Comparison of ENCODE assay signal across 1 cellular context in genomic region chr5:178332096-178332780, GRCh38.
TF ChIP-seq lines count a peak whose summit lies in the region.

No MANE protein-coding gene starts in this region.

TF ChIP-seq in H1, 55 proteins besides CTCF, POLR2A, EP300 and RAD21:
- TF ChIP-seq YY1 (IDR thresholded peaks at IDR 0.05; ENCODE audit: low read depth, low read length) (no peak), TBP (IDR thresholded peaks at IDR 0.05; ENCODE audit: low read depth, low read length) (no peak), TAF7 (optimal IDR thresholded peaks at IDR 0.05; ENCODE audit: borderline replicate concordance, low read depth, low read length) (no peak)
